Comparison of ENCODE assay signal across 12 cellular contexts in genomic region chr7:107559864-107560263, GRCh38. TPM values are rescaled to one million over a fixed set of nuclear protein-coding genes. Genes with fewer than 3 reads are reported as not detected.
DNase-seq lines count a peak whose midpoint lies in the region; ATAC-seq and TF ChIP-seq lines count a peak whose summit lies in the region.
"Had no signal": no experiment of that assay in that cellular context is flagged by ENCODE, and none has a peak within 500 bp of the region (broad histone marks: within the 10 kb centered on the region; RNA-seq: fewer than 3 reads in every experiment).

No MANE protein-coding gene starts in this region.

- H3K18ac ChIP-seq in IMR-90 (ENCODE audit: low read depth, low read length) = peak overlapping the region; percentile 67; the same call in 1 of the 2 replicates

- H4K20me1 ChIP-seq in IMR-90 (ENCODE audit: insufficient read depth, low read length) (no peaks in the 10 kb centered on the region), mammary epithelial cell (ENCODE audit: insufficient read depth, low read length) (no peaks in the 10 kb centered on the region)

- H3K9me1 ChIP-seq in IMR-90 (ENCODE audit: insufficient read depth, low read length) = no peaks in the 10 kb centered on the region

- ATAC-seq in CD8-positive, alpha-beta T cell = no peak
- ATAC-seq in IMR-90 (ENCODE audit: low read depth) (peak; percentile 38), memory B cell (ENCODE audit: low read depth) (no peak), heart right ventricle (no peak), left cardiac atrium (no peak)
- ATAC-seq: heart left ventricle had no signal

- no peak overlapping the region for H3K4me3 Mint-ChIP-seq in CD8-positive, alpha-beta T cell
- H3K4me3 Mint-ChIP-seq in memory B cell = no peak overlapping the region

- peaks cover 66% of the 10 kb centered on the region for H3K4me1 Mint-ChIP-seq in CD8-positive, alpha-beta T cell (ENCODE audit: low read depth)
- peaks cover 37% of the 10 kb centered on the region for H3K4me1 Mint-ChIP-seq in memory B cell

- no peak overlapping the region for H2AFZ ChIP-seq in IMR-90 (replicated peaks; ENCODE audit: low read length, poor library complexity)
- no peak overlapping the region for H2AFZ ChIP-seq in mammary epithelial cell (ENCODE audit: low read depth, low read length)

- H2AK9ac ChIP-seq in IMR-90 (replicated peaks; ENCODE audit: low read depth, low read length, poor library complexity) = no peak overlapping the region

- in situ Hi-C loops in IMR-90 (cut with MboI; ENCODE audit: low sequenced_read_pairs) (no loop called here), mammary epithelial cell (cut with MboI; ENCODE audit: low sequenced_read_pairs in 2 of 2) (no loop called here)

- dilution Hi-C loops in IMR-90 (cut with HindIII; ENCODE audit: low sequenced_read_pairs, unreplicated experiment) = no loop called here
- dilution Hi-C loops in mammary epithelial cell (cut with HindIII; ENCODE audit: low sequenced_read_pairs) = loop anchor here (5.0 kb wide), 1 partner anchor 37 kb away; no protein-coding TSS in a partner anchor

- H3K56ac ChIP-seq in IMR-90 (ENCODE audit: extremely low read depth, insufficient read depth, low read length) = no peak overlapping the region

- no peak for DNase-seq in CD8-positive, alpha-beta T cell
- DNase-seq in IMR-90 = peak; percentile 78
- DNase-seq in mammary epithelial cell = peak; percentile 55
- no peak for DNase-seq in memory B cell (ENCODE audit: low spot score in 2 of 2)
- DNase-seq in RPMI8226 = no peak
- no peak for DNase-seq in coronary artery (ENCODE audit: low spot score)
- DNase-seq in heart right ventricle = no peak
- DNase-seq in left cardiac atrium = no peak
- DNase-seq: activated CD4-positive, alpha-beta T cell treated with anti-CD3 and anti-CD28 coated beads for 4 hours; heart left ventricle; NCI-H2029 treated with DMSO at 0.1 percent for 48 hours; SHP77 had no signal

- H3K36me3 ChIP-seq in CD8-positive, alpha-beta T cell (ENCODE audit: insufficient read depth, low read length) = peaks cover 5% of the 10 kb centered on the region
- H3K36me3 ChIP-seq in IMR-90 (ENCODE audit: control insufficient read depth, insufficient read depth, low read length) (no peaks in the 10 kb centered on the region), mammary epithelial cell (ENCODE audit: insufficient read depth, low read length) (no peaks in the 10 kb centered on the region), heart right ventricle (peaks cover 0 to 35% (median 11%) of the 10 kb centered on the region in 9 donors)

- peak overlapping the region; percentile 54 for H2BK5ac ChIP-seq in IMR-90 (ENCODE audit: low read depth, low read length, poor library complexity, severe bottlenecking)

- no peak overlapping the region for H3K4me3 ChIP-seq in CD8-positive, alpha-beta T cell (ENCODE audit: low read depth, low read length)
- no peak overlapping the region for H3K4me3 ChIP-seq in IMR-90 (ENCODE audit: insufficient read depth, low read depth, low read length)
- no peak overlapping the region for H3K4me3 ChIP-seq in mammary epithelial cell (replicated peaks in 1 of 3; ENCODE audit: insufficient read depth in 1 of 3, low read depth in 2 of 3, low read length in 3 of 3)
- no peak overlapping the region for H3K4me3 ChIP-seq in coronary artery
- no peak overlapping the region for H3K4me3 ChIP-seq in heart right ventricle

- peaks cover 27 to 46% of the 10 kb centered on the region in 2 experiments for H3K79me1 ChIP-seq in IMR-90 (ENCODE audit: low read depth in 1 of 2, low read length in 2 of 2)

- H3K4me1 ChIP-seq in CD8-positive, alpha-beta T cell (ENCODE audit: insufficient read depth, low read length) = peaks cover 45% of the 10 kb centered on the region
- H3K4me1 ChIP-seq in IMR-90 (ENCODE audit: control insufficient read depth, insufficient read depth, low read length) (peaks cover 5% of the 10 kb centered on the region; the same call in 1 of the 2 replicates), mammary epithelial cell (ENCODE audit: insufficient read depth, low read length) (peaks cover 30% of the 10 kb centered on the region), heart right ventricle (peaks cover 0 to 50% (median 48%) of the 10 kb centered on the region in 9 donors)

- H3K27ac Mint-ChIP-seq in CD8-positive, alpha-beta T cell = peak overlapping the region; percentile 72
- peak overlapping the region; percentile 84 for H3K27ac Mint-ChIP-seq in memory B cell

- no peak for TF ChIP-seq RAD21 in IMR-90 (IDR thresholded peaks at IDR 0.05; ENCODE audit: low read length)

- H3K9me3 ChIP-seq in CD8-positive, alpha-beta T cell (ENCODE audit: low read length) = no peaks in the 10 kb centered on the region
- H3K9me3 ChIP-seq in IMR-90 (ENCODE audit: control insufficient read depth, insufficient read depth, low read length) (no peaks in the 10 kb centered on the region), mammary epithelial cell (replicated peaks; ENCODE audit: insufficient read depth, low read length) (no peaks in the 10 kb centered on the region), heart right ventricle (no peaks in the 10 kb centered on the region)
- H3K9me3 ChIP-seq: heart left ventricle had no signal

- H4K8ac ChIP-seq in IMR-90 (ENCODE audit: low read depth in 2 of 2, low read length in 2 of 2) = no peak overlapping the region

- H3K14ac ChIP-seq in IMR-90 (replicated peaks; ENCODE audit: low read depth, low read length) = peak overlapping the region; percentile 27; the same call in 1 of the 2 replicates

- H3K27me3 ChIP-seq in CD8-positive, alpha-beta T cell (ENCODE audit: insufficient read depth, low read length) = no peaks in the 10 kb centered on the region
- no peaks in the 10 kb centered on the region for H3K27me3 ChIP-seq in IMR-90 (ENCODE audit: control insufficient read depth, insufficient read depth, low read length)
- no peaks in the 10 kb centered on the region for H3K27me3 ChIP-seq in mammary epithelial cell (ENCODE audit: insufficient read depth, low read length)
- no peaks in the 10 kb centered on the region for H3K27me3 ChIP-seq in heart right ventricle
- H3K27me3 ChIP-seq: heart left ventricle had no signal

- no peak overlapping the region for H3K27ac ChIP-seq in CD8-positive, alpha-beta T cell (ENCODE audit: low read depth, low read length)
- H3K27ac ChIP-seq in IMR-90 (ENCODE audit: insufficient read depth, low read length) = no peak overlapping the region
- H3K27ac ChIP-seq in mammary epithelial cell (ENCODE audit: insufficient read depth, low read depth, low read length) = peak overlapping the region; percentile 98
- H3K27ac ChIP-seq in coronary artery = no peak overlapping the region
- H3K27ac ChIP-seq in heart right ventricle = peak overlapping the region in 3 of 10 donors; percentile 12 to 56 (median 29)

- TF ChIP-seq POLR2A in IMR-90 (IDR thresholded peaks at IDR 0.05; ENCODE audit: low read depth, low read length) = no peak

- H3K36me3 Mint-ChIP-seq in CD8-positive, alpha-beta T cell = peaks cover 32% of the 10 kb centered on the region
- H3K36me3 Mint-ChIP-seq in memory B cell = peaks cover 15% of the 10 kb centered on the region

- no peak overlapping the region for H3K4ac ChIP-seq in IMR-90 (ENCODE audit: low read depth, low read length)

- H3K9ac ChIP-seq in IMR-90 (ENCODE audit: low read depth, low read length) = no peak overlapping the region
- H3K9ac ChIP-seq in mammary epithelial cell (ENCODE audit: insufficient read depth, low read length) = no peak overlapping the region

- H3K27me3 Mint-ChIP-seq in CD8-positive, alpha-beta T cell (ENCODE audit: low read depth) = no peaks in the 10 kb centered on the region
- no peaks in the 10 kb centered on the region for H3K27me3 Mint-ChIP-seq in memory B cell

- no peak overlapping the region for H4K91ac ChIP-seq in IMR-90 (ENCODE audit: insufficient read depth, low read depth, low read length)

- no peaks in the 10 kb centered on the region for H3K9me3 Mint-ChIP-seq in CD8-positive, alpha-beta T cell
- H3K9me3 Mint-ChIP-seq in memory B cell = no peaks in the 10 kb centered on the region

- no peak overlapping the region for H2AK5ac ChIP-seq in IMR-90 (ENCODE audit: low read depth, low read length)

- H2BK120ac ChIP-seq in IMR-90 (ENCODE audit: low read depth, low read length) = no peak overlapping the region

- H3K4me2 ChIP-seq in IMR-90 (ENCODE audit: low read depth, low read length) (peak overlapping the region; percentile 84; the same call in 1 of the 2 replicates), mammary epithelial cell (ENCODE audit: insufficient read depth, low read depth, low read length) (peak overlapping the region; percentile 92)

- no TSS peak for BruUV-seq in IMR-90 (replicated peaks; lab: Mats Ljungman, UMichigan)
- BruUV-seq in mammary epithelial cell (replicated peaks; lab: Mats Ljungman, UMichigan) = no TSS peak

- peaks cover 80% of the 10 kb centered on the region for H3K79me2 ChIP-seq in mammary epithelial cell (ENCODE audit: insufficient read depth, low read length)

- intact Hi-C loops in CD8-positive, alpha-beta T cell (cut with DNase I, micrococcal nuclease) = loop anchor here (5.0 to 10.0 kb wide), 9 partner anchors 317 to 1445 kb away; partner anchors contain the start of genes HBP1 (in 2 of the 2), DLD (in 1 of the 2), NAMPT (in 1 of the 2) and PIK3CG (in 1 of the 2)
- intact Hi-C loops in IMR-90 (cut with micrococcal nuclease) (no loop called here), mammary epithelial cell (cut with micrococcal nuclease) (loop anchor here (1.0 to 5.0 kb wide), 3 partner anchors 53 to 358 kb away; no protein-coding TSS in a partner anchor), heart right ventricle (cut with DNase I) (loop anchor here in 2 of 10 donors (5.0 kb wide), 2 partner anchors 52 to 88 kb away; partner anchors contain the start of gene GPR22 (in 1 of the 2)), left cardiac atrium (cut with DNase I) (loop anchor here in 1 of 2 donors (5.0 to 10.0 kb wide), 2 partner anchors 78 to 355 kb away; no protein-coding TSS in a partner anchor)

- no peak overlapping the region for H2BK20ac ChIP-seq in IMR-90 (ENCODE audit: low read depth, low read length)

- CTCF ChIA-PET in CD8-positive, alpha-beta T cell (lab: Charles Lee) = interaction anchor here (1.2 kb wide), 1 partner anchor 315 kb away, joined by 3 read pairs; no protein-coding TSS in a partner anchor
- CTCF ChIA-PET in IMR-90 (lab: Yijun Ruan, JAX) = no interaction called here
- CTCF ChIA-PET in mammary epithelial cell (lab: Charles Lee; ENCODE audit: low non-redundant PET) = no interaction called here

- no peak overlapping the region for H4K5ac ChIP-seq in IMR-90 (ENCODE audit: low read depth, low read length)

- WGBS in IMR-90 (ENCODE audit: extremely low coverage in 2 of 2, insufficient read length in 1 of 2), 2 experiments = no CpG with 5 or more reads among the region's 2 CpGs
- 59% methylated on average over 2 of the region's 2 CpGs for WGBS in mammary epithelial cell (ENCODE audit: low coverage, missing lambda C conversion rate)
- 61 to 63% methylated on average over 2 of the region's 2 CpGs for WGBS in heart right ventricle, 2 donors

- no peak for TF ChIP-seq CTCF in CD8-positive, alpha-beta T cell (IDR thresholded peaks at IDR 0.05)
- TF ChIP-seq CTCF in IMR-90 (conservative IDR thresholded peaks at IDR 0.05; ENCODE audit: low read depth, low read length) (no peak), mammary epithelial cell (conservative IDR thresholded peaks at IDR 0.05 in 1 of 2, IDR thresholded peaks at IDR 0.05 in 1 of 2; ENCODE audit: extremely low read depth in 1 of 2, insufficient read depth in 1 of 2, low read depth in 1 of 2, low read length in 2 of 2) (no peak), coronary artery (IDR thresholded peaks at IDR 0.05) (no peak), heart right ventricle (IDR thresholded peaks at IDR 0.05) (no peak)

- POLR2A ChIA-PET in CD8-positive, alpha-beta T cell (lab: Charles Lee) = interaction anchor here (2.1 kb wide), 1 partner anchor 391 kb away, joined by 5 read pairs; the partner anchor contains the start of gene HBP1
- POLR2A ChIA-PET in IMR-90 (lab: Charles Lee; ENCODE audit: unreplicated experiment) = no interaction called here

- H2BK15ac ChIP-seq in IMR-90 (ENCODE audit: low read depth, low read length) = no peak overlapping the region

- H3K23ac ChIP-seq in IMR-90 (ENCODE audit: low read depth, low read length) = peak overlapping the region; percentile 29; the same call in 1 of the 2 replicates

RNA-seq across cellular contexts. Expression of gene COG5, which starts 3.9 kb away (rescaled TPM):
- 10 to 100 TPM; 45.7 to 46.8 TPM for total RNA-seq in CD8-positive, alpha-beta T cell
- total RNA-seq in IMR-90 (2012; rRNA removed) (27.4 and 35.8 TPM in 2 replicates), mammary epithelial cell (10 to 100 TPM; 60.5 to 66.2 TPM), heart right ventricle (10 to 100 TPM; 44.2 to 65.8 (median 53.0) TPM), left cardiac atrium (10 to 100 TPM; 42.8 to 57.8 TPM)
- polyA plus RNA-seq in IMR-90 (2012; rRNA removed) (15.7 and 18.5 TPM in 2 replicates), mammary epithelial cell (24.2 TPM), heart right ventricle (10 to 100 TPM in 1 of 2 donors, 1 to 10 TPM in 1; 8.4 to 14.7 TPM)
- polyA plus RNA-seq in IMR-90 (2012; cell fraction: cytosol; rRNA removed) = 5.4 and 6.0 TPM in 2 replicates
- polyA plus RNA-seq in IMR-90 (2012; cell fraction: nucleus; rRNA removed; ENCODE audit: low replicate concordance) = 4.2 and 21.9 TPM in 2 replicates
- polyA minus RNA-seq in mammary epithelial cell = 18.0 TPM

RNA-seq across cellular contexts. Expression of gene DUS4L, which starts 3.9 kb away (rescaled TPM):
- total RNA-seq in CD8-positive, alpha-beta T cell = 10 to 100 TPM; 13.1 to 16.4 TPM
- total RNA-seq in IMR-90 (2012; rRNA removed) = 6.6 and 8.6 TPM in 2 replicates
- polyA plus RNA-seq in IMR-90 (2012; rRNA removed) = 3.3 and 4.2 TPM in 2 replicates
- 1.5 and 1.8 TPM in 2 replicates for polyA plus RNA-seq in IMR-90 (2012; cell fraction: cytosol; rRNA removed)
- polyA plus RNA-seq in IMR-90 (2012; cell fraction: nucleus; rRNA removed; ENCODE audit: low replicate concordance) = 1.5 and 4.9 TPM in 2 replicates
- 10 to 100 TPM; 13.0 to 19.0 TPM for total RNA-seq in mammary epithelial cell
- 5.8 TPM for polyA plus RNA-seq in mammary epithelial cell
- 0.72 TPM for polyA minus RNA-seq in mammary epithelial cell
- total RNA-seq in heart right ventricle = 10 to 100 TPM in 2 of 10 donors, 1 to 10 TPM in 8; 6.6 to 10.6 (median 9.0) TPM
- polyA plus RNA-seq in heart right ventricle = 1 to 10 TPM; 3.0 to 5.7 TPM
- 1 to 10 TPM; 6.1 to 6.4 TPM for total RNA-seq in left cardiac atrium

RNA-seq across cellular contexts. Expression of gene BCAP29, which starts 20.2 kb away (rescaled TPM):
- 1 to 10 TPM; 7.9 to 9.0 TPM for total RNA-seq in CD8-positive, alpha-beta T cell
- total RNA-seq in IMR-90 (2012; rRNA removed) = 33.0 and 119 TPM in 2 replicates
- polyA plus RNA-seq in IMR-90 (2012; rRNA removed) = 21.1 and 35.1 TPM in 2 replicates
- polyA plus RNA-seq in IMR-90 (2012; cell fraction: cytosol; rRNA removed) = 8.4 and 16.4 TPM in 2 replicates
- polyA plus RNA-seq in IMR-90 (2012; cell fraction: nucleus; rRNA removed; ENCODE audit: low replicate concordance) = 4.4 and 18.7 TPM in 2 replicates
- 100 to 1,000 TPM in 1 of 2 donors, 10 to 100 TPM in 1; 92.1 to 129 TPM for total RNA-seq in mammary epithelial cell
- 53.5 TPM for polyA plus RNA-seq in mammary epithelial cell
- 26.1 TPM for polyA minus RNA-seq in mammary epithelial cell
- 100 to 1,000 TPM in 9 of 10 donors, 10 to 100 TPM in 1; 94.7 to 141 (median 118) TPM for total RNA-seq in heart right ventricle
- polyA plus RNA-seq in heart right ventricle = 100 to 1,000 TPM in 1 of 2 donors, 10 to 100 TPM in 1; 62.7 to 107 TPM
- total RNA-seq in left cardiac atrium = 10 to 100 TPM; 84.1 to 95.2 TPM

Comparison
In these comparisons a context has a peak if more than half of its experiments do, and no peak if none do; other contexts are left out.
1. DNase-seq: peak in IMR-90 (single experiment) and mammary epithelial cell (single experiment); none in CD8-positive, alpha-beta T cell (0 of 7), memory B cell (0 of 2), RPMI8226 (single experiment), coronary artery (single experiment), heart right ventricle (0 of 2) and left cardiac atrium (single experiment).